ENCODE assay signal across 26 cellular contexts in the genomic region with DNA sequence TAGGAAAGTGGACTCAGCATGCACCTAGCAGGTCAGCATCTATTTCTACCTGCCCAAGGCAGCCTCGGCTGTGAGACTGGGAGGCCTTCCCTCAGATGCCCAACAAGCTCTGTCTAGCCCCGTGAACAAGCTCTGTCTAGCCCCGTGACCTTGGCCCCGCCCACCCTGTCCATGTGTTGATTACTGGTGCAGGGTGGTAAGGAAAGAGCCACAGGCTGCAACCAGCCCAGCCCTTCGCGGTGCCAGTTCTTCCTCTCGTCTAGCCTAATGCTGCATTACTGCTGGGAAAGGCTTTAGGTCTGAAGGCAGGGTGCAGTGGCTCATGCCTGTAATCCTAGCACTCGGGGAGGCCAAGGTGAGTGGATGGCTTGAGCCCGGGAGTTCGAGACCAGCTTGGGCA. TPM values are rescaled to one million over a fixed set of nuclear protein-coding genes. Genes with fewer than 3 reads are reported as not detected.
DNase-seq lines count a peak whose midpoint lies in the region; ATAC-seq and TF ChIP-seq lines count a peak whose summit lies in the region.
"Had no signal": no experiment of that assay in that cellular context is flagged by ENCODE, and none has a peak within 500 bp of the region (broad histone marks: within the 10 kb centered on the region; RNA-seq: fewer than 3 reads in every experiment).

No MANE protein-coding gene starts in this region.

- H3K27ac Mint-ChIP-seq in activated T-cell treated with anti-CD3 and anti-CD28 coated beads, Interleukin-2, amount 50 U/mL, for 24 hours, result no peak overlapping the region
- H3K27ac Mint-ChIP-seq: activated CD4-positive, alpha-beta T cell treated with anti-CD3 and anti-CD28 coated beads for 36 hours; activated naive CD4-positive, alpha-beta T cell treated with anti-CD3 and anti-CD28 coated beads for 36 hours had no signal

- peaks cover 15% of the 10 kb centered on the region for H3K27me3 Mint-ChIP-seq in activated T-cell treated with anti-CD3 and anti-CD28 coated beads, Interleukin-2, amount 50 U/mL, for 4 hours (ENCODE audit: low read depth)
- H3K27me3 Mint-ChIP-seq in activated T-cell treated with anti-CD3 and anti-CD28 coated beads, Interleukin-2, amount 50 U/mL, for 24 hours, result peaks cover 32% of the 10 kb centered on the region

- intact Hi-C loops in spleen (cut with DNase I; ENCODE audit: low total_unique reads), result no loop called here

- peaks cover 4% of the 10 kb centered on the region for H3K4me1 Mint-ChIP-seq in activated T-cell treated with anti-CD3 and anti-CD28 coated beads, Interleukin-2, amount 50 U/mL, for 4 hours (ENCODE audit: low read depth)
- H3K4me1 Mint-ChIP-seq in activated T-cell treated with anti-CD3 and anti-CD28 coated beads, Interleukin-2, amount 50 U/mL, for 24 hours (ENCODE audit: low read depth), result peaks cover 5% of the 10 kb centered on the region

- peaks cover 0 to 2% (median 0%) of the 10 kb centered on the region in 6 donors for H3K36me3 ChIP-seq in spleen
- H3K36me3 ChIP-seq: brain microvascular endothelial cell, pancreas had no signal

- H3K4me3 ChIP-seq in spleen, result no peak overlapping the region
- H3K4me3 ChIP-seq: GM12878, GM23248, pancreas, tibial nerve had no signal

- peaks cover 0 to 60% (median 24%) of the 10 kb centered on the region in 7 donors for H3K27me3 ChIP-seq in spleen (replicated peaks in 1 of 7)
- H3K27me3 ChIP-seq: brain microvascular endothelial cell, pancreas had no signal

- no peaks in the 10 kb centered on the region for H3K36me3 Mint-ChIP-seq in activated T-cell treated with anti-CD3 and anti-CD28 coated beads, Interleukin-2, amount 50 U/mL, for 4 hours (ENCODE audit: insufficient read depth)
- H3K36me3 Mint-ChIP-seq in activated T-cell treated with anti-CD3 and anti-CD28 coated beads, Interleukin-2, amount 50 U/mL, for 24 hours (ENCODE audit: low read depth), result no peaks in the 10 kb centered on the region

- WGBS in spleen, 5 donors, result 61 to 81% (median 73%) methylated on average over 4 to 10 of the region's 10 CpGs

- no peak for DNase-seq in activated T-cell treated with anti-CD3 and anti-CD28 coated beads, Interleukin-2, amount 50 U/mL, for 4 hours
- no peak for DNase-seq in activated T-cell treated with anti-CD3 and anti-CD28 coated beads, Interleukin-2, amount 50 U/mL, for 24 hours
- DNase-seq in erythroblast (lab: John Stamatoyannopoulos, UW) (peak; percentile 42 to 49), spleen (no peak)
- no peak for DNase-seq in activated CD4-positive, alpha-beta T cell treated with anti-CD3 and anti-CD28 coated beads for 1 hour
- DNase-seq: activated CD4-positive, alpha-beta T cell treated with anti-CD3 and anti-CD28 coated beads for 36 hours; activated CD8-positive, alpha-beta memory T cell treated with anti-CD3 and anti-CD28 coated beads, Interleukin-2, amount 50 U/mL, for 4 hours; activated naive CD4-positive, alpha-beta T cell treated with anti-CD3 and anti-CD28 coated beads for 36 hours; brain microvascular endothelial cell; COR-L47; GM23248; hippocampal formation; kidney glomerular epithelial cell; NCI-H1436 treated with DMSO at 0.1 percent for 48 hours; NCI-H2227 treated with DMSO at 0.1 percent for 48 hours; pancreas; SHP77 had no signal

- ATAC-seq in activated T-cell treated with anti-CD3 and anti-CD28 coated beads, Interleukin-2, amount 50 U/mL, for 4 hours, result no peak
- no peak for ATAC-seq in HG03135 (IDR thresholded peaks at IDR 0.05; ENCODE audit: unreplicated experiment)
- ATAC-seq: activated CD4-positive, alpha-beta T cell treated with anti-CD3 and anti-CD28 coated beads for 36 hours; GM12878; pancreas had no signal

- H3K4me1 ChIP-seq in spleen, result peaks cover 15 to 67% (median 41%) of the 10 kb centered on the region in 6 donors
- H3K4me1 ChIP-seq: pancreas had no signal

- peak overlapping the region in 5 of 8 donors; percentile 67 to 82 (median 76) for H3K27ac ChIP-seq in spleen
- H3K27ac ChIP-seq: brain microvascular endothelial cell, GM23248, HL-60, KMS-11, pancreas had no signal

- no peaks in the 10 kb centered on the region for H3K9me3 ChIP-seq in spleen
- H3K9me3 ChIP-seq: pancreas, tibial nerve had no signal

- H3K4me3 Mint-ChIP-seq in activated T-cell treated with anti-CD3 and anti-CD28 coated beads, Interleukin-2, amount 50 U/mL, for 4 hours, result peak overlapping the region; percentile 6
- H3K4me3 Mint-ChIP-seq in activated T-cell treated with anti-CD3 and anti-CD28 coated beads, Interleukin-2, amount 50 U/mL, for 24 hours, result no peak overlapping the region
- H3K4me3 Mint-ChIP-seq: activated CD4-positive, alpha-beta T cell treated with anti-CD3 and anti-CD28 coated beads for 36 hours had no signal

- no peak for TF ChIP-seq CTCF in spleen (IDR thresholded peaks at IDR 0.05 in 8 of 11, conservative IDR thresholded peaks at IDR 0.05 in 3 of 11)

- H3K9me3 Mint-ChIP-seq in activated T-cell treated with anti-CD3 and anti-CD28 coated beads, Interleukin-2, amount 50 U/mL, for 4 hours, result no peaks in the 10 kb centered on the region
- H3K9me3 Mint-ChIP-seq in activated T-cell treated with anti-CD3 and anti-CD28 coated beads, Interleukin-2, amount 50 U/mL, for 24 hours, result no peaks in the 10 kb centered on the region
- H3K9me3 Mint-ChIP-seq: activated naive CD4-positive, alpha-beta T cell treated with anti-CD3 and anti-CD28 coated beads for 36 hours had no signal

- TF ChIP-seq POLR2A in erythroblast (IDR thresholded peaks at IDR 0.05; ENCODE audit: low read length), result no peak
- TF ChIP-seq POLR2A in spleen (IDR thresholded peaks at IDR 0.05), result no peak

RNA-seq across cellular contexts. Expression of a gene that starts 2.2 kb away (rescaled TPM):
- under 1 TPM; 0.50 to 0.52 (median 0.51) TPM for total RNA-seq in activated T-cell treated with anti-CD3 and anti-CD28 coated beads, Interleukin-2, amount 50 U/mL, for 4 hours
- total RNA-seq in spleen, result 10 to 100 TPM in 6 of 7 donors, 1 to 10 TPM in 1; 7.1 to 26.6 (median 12.9) TPM
- polyA plus RNA-seq in spleen, result 1 to 10 TPM; 2.1 to 5.7 (median 2.5) TPM

RNA-seq across cellular contexts. Expression of a gene that starts 14.7 kb away (rescaled TPM):
- not detected for total RNA-seq in activated T-cell treated with anti-CD3 and anti-CD28 coated beads, Interleukin-2, amount 50 U/mL, for 4 hours
- total RNA-seq in spleen, result not detected
- not detected for polyA plus RNA-seq in spleen
- total RNA-seq: A673; activated CD4-positive, alpha-beta T cell treated with anti-CD3 and anti-CD28 coated beads for 36 hours; activated naive CD4-positive, alpha-beta T cell treated with anti-CD3 and anti-CD28 coated beads for 36 hours; G401; GM12878; GM23248; mononuclear cell; pancreas; skeletal muscle tissue; tibial nerve had no signal
- polyA plus RNA-seq: GM12878, GM23248, pancreas had no signal

RNA-seq across cellular contexts. Expression of a gene that starts 22.9 kb away (rescaled TPM):
- 10 to 100 TPM; 54.1 to 64.8 (median 58.3) TPM for total RNA-seq in activated T-cell treated with anti-CD3 and anti-CD28 coated beads, Interleukin-2, amount 50 U/mL, for 4 hours
- total RNA-seq in spleen, result 10 to 100 TPM; 19.8 to 34.6 (median 30.7) TPM
- 10 to 100 TPM in 1 of 3 donors, 1 to 10 TPM in 2; 5.2 to 13.3 (median 8.3) TPM for polyA plus RNA-seq in spleen

RNA-seq across cellular contexts. Expression of a gene that starts 52.8 kb away (rescaled TPM):
- 10 to 100 TPM in 2 of 3 donors, 1 to 10 TPM in 1; 9.9 to 18.8 (median 12.0) TPM for total RNA-seq in activated T-cell treated with anti-CD3 and anti-CD28 coated beads, Interleukin-2, amount 50 U/mL, for 4 hours
- 10 to 100 TPM in 2 of 7 donors, 1 to 10 TPM in 5; 4.2 to 12.5 (median 6.5) TPM for total RNA-seq in spleen
- polyA plus RNA-seq in spleen, result 1 to 10 TPM; 2.8 to 6.2 (median 5.3) TPM

RNA-seq across cellular contexts. Expression of a gene that starts 59.3 kb away (rescaled TPM):
- total RNA-seq in activated T-cell treated with anti-CD3 and anti-CD28 coated beads, Interleukin-2, amount 50 U/mL, for 4 hours, result 100 to 1,000 TPM; 395 to 423 (median 403) TPM
- 100 to 1,000 TPM; 106 to 424 (median 304) TPM for total RNA-seq in spleen
- polyA plus RNA-seq in spleen, result 1,000 to 10,000 TPM in 2 of 3 donors, 100 to 1,000 TPM in 1; 500 to 1,105 (median 1,034) TPM

Comparison
In these comparisons a context has a peak if more than half of its experiments do, and no peak if none do; other contexts are left out.
1. DNase-seq: peak in erythroblast (2 of 2); none in activated T-cell treated with anti-CD3 and anti-CD28 coated beads, Interleukin-2, amount 50 U/mL, for 4 hours (single experiment), activated T-cell treated with anti-CD3 and anti-CD28 coated beads, Interleukin-2, amount 50 U/mL, for 24 hours (single experiment), spleen (single experiment) and activated CD4-positive, alpha-beta T cell treated with anti-CD3 and anti-CD28 coated beads for 1 hour (single experiment).
2. RNA of a gene that starts 2.2 kb away (total RNA-seq): 7.1 to 26.6 TPM in spleen; 0.50 to 0.52 TPM in activated T-cell treated with anti-CD3 and anti-CD28 coated beads, Interleukin-2, amount 50 U/mL, for 4 hours; every median in the first group is over 4 times any median in the second.